ENCODE assay signal across 1 cellular context in the genomic region with DNA sequence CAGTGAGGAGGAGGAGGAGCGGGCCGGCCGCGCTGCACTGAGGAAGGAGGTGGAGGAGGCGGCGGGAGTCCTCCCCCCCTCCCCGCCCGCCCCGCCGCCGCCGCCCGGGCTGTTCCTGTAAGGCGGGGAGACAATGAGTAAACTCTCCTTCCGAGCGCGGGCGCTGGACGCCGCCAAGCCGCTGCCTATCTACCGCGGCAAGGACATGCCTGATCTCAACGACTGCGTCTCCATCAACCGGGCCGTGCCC.
A peak's percentile ranks its signal among the peaks of the same experiment; 100 is the strongest.
TF ChIP-seq lines count a peak whose summit lies in the region.

No MANE protein-coding gene starts in this region.

TF ChIP-seq in HepG2, 621 proteins besides CTCF, POLR2A, EP300 and RAD21 (continued from another document and continues in another):
- no peak for TF ChIP-seq IRF1 (CRISPR knock-in tag; IDR thresholded peaks at IDR 0.05; ENCODE audit: low read depth)
- TF ChIP-seq ZBTB14 (CRISPR knock-in tag; IDR thresholded peaks at IDR 0.05): peak; percentile 47; the same call in 1 of the 2 replicates
- no peak for TF ChIP-seq NFAT5 (CRISPR knock-in tag; IDR thresholded peaks at IDR 0.05)
- TF ChIP-seq RFX5 (IDR thresholded peaks at IDR 0.05; ENCODE audit: low read depth, low read length): no peak
- TF ChIP-seq DNMT3B (CRISPR knock-in tag; conservative IDR thresholded peaks at IDR 0.05): no peak
- TF ChIP-seq, protein P1, sequence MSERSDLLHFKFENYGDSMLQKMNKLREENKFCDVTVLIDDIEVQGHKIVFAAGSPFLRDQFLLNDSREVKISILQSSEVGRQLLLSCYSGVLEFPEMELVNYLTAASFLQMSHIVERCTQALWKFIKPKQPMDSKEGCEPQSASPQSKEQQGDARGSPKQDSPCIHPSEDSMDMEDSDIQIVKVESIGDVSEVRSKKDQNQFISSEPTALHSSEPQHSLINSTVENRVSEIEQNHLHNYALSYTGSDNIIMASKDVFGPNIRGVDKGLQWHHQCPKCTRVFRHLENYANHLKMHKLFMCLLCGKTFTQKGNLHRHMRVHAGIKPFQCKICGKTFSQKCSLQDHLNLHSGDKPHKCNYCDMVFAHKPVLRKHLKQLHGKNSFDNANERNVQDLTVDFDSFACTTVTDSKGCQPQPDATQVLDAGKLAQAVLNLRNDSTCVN (CRISPR knock-in tag; IDR thresholded peaks at IDR 0.05; ENCODE audit: borderline replicate concordance): 0 out of 2 replicates have a peak, but pooled peaks have one; percentile 13
- TF ChIP-seq SMYD3 (CRISPR knock-in tag; IDR thresholded peaks at IDR 0.05): no peak
- peak; percentile 46; the same call in 1 of the 2 replicates for TF ChIP-seq MEF2D (CRISPR knock-in tag; IDR thresholded peaks at IDR 0.05)
- TF ChIP-seq SP2 (CRISPR knock-in tag; IDR thresholded peaks at IDR 0.05): no peak
- TF ChIP-seq CBX1 (IDR thresholded peaks at IDR 0.05; ENCODE audit: low read depth): no peak
- no peak for TF ChIP-seq FOXJ3 (CRISPR knock-in tag; IDR thresholded peaks at IDR 0.05; ENCODE audit: borderline replicate concordance)
- peak; percentile 31; the same call in 1 of the 2 replicates for TF ChIP-seq MYC (CRISPR knock-in tag; IDR thresholded peaks at IDR 0.05; ENCODE audit: borderline replicate concordance)
- TF ChIP-seq ZNF512 (CRISPR knock-in tag; IDR thresholded peaks at IDR 0.05): no peak
- no peak for TF ChIP-seq ARID2 (CRISPR knock-in tag; IDR thresholded peaks at IDR 0.05; ENCODE audit: borderline replicate concordance)
- TF ChIP-seq ZNF484 (CRISPR knock-in tag; IDR thresholded peaks at IDR 0.05; ENCODE audit: borderline replicate concordance, low read depth): no peak
- no peak for TF ChIP-seq ZFAT (CRISPR knock-in tag; conservative IDR thresholded peaks at IDR 0.05)
- TF ChIP-seq DMAP1 (CRISPR knock-in tag; IDR thresholded peaks at IDR 0.05): peak; percentile 82; the same call in 1 of the 2 replicates
- TF ChIP-seq KDM5A (IDR thresholded peaks at IDR 0.05; ENCODE audit: borderline replicate concordance, low read length): no peak; the same call in 1 of the 2 replicates
- TF ChIP-seq ZNF30 (CRISPR knock-in tag; IDR thresholded peaks at IDR 0.05): no peak; the same call in 1 of the 2 replicates
- TF ChIP-seq SRF (IDR thresholded peaks at IDR 0.05; ENCODE audit: low read depth, low read length): no peak
- no peak for TF ChIP-seq RNF219 (CRISPR knock-in tag; IDR thresholded peaks at IDR 0.05)
- TF ChIP-seq ZNF383 (CRISPR knock-in tag; IDR thresholded peaks at IDR 0.05; ENCODE audit: borderline replicate concordance): no peak
- TF ChIP-seq MED13 (CRISPR knock-in tag; IDR thresholded peaks at IDR 0.05): no peak
- TF ChIP-seq, protein P2, sequence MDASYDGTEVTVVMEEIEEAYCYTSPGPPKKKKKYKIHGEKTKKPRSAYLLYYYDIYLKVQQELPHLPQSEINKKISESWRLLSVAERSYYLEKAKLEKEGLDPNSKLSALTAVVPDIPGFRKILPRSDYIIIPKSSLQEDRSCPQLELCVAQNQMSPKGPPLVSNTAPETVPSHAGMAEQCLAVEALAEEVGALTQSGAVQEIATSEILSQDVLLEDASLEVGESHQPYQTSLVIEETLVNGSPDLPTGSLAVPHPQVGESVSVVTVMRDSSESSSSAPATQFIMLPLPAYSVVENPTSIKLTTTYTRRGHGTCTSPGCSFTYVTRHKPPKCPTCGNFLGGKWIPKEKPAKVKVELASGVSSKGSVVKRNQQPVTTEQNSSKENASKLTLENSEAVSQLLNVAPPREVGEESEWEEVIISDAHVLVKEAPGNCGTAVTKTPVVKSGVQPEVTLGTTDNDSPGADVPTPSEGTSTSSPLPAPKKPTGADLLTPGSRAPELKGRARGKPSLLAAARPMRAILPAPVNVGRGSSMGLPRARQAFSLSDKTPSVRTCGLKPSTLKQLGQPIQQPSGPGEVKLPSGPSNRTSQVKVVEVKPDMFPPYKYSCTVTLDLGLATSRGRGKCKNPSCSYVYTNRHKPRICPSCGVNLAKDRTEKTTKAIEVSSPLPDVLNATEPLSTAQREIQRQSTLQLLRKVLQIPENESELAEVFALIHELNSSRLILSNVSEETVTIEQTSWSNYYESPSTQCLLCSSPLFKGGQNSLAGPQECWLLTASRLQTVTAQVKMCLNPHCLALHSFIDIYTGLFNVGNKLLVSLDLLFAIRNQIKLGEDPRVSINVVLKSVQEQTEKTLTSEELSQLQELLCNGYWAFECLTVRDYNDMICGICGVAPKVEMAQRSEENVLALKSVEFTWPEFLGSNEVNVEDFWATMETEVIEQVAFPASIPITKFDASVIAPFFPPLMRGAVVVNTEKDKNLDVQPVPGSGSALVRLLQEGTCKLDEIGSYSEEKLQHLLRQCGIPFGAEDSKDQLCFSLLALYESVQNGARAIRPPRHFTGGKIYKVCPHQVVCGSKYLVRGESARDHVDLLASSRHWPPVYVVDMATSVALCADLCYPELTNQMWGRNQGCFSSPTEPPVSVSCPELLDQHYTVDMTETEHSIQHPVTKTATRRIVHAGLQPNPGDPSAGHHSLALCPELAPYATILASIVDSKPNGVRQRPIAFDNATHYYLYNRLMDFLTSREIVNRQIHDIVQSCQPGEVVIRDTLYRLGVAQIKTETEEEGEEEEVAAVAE (CRISPR knock-in tag; IDR thresholded peaks at IDR 0.05; ENCODE audit: borderline replicate concordance): no peak
- no peak for TF ChIP-seq KDM5B (CRISPR knock-in tag; IDR thresholded peaks at IDR 0.05; ENCODE audit: borderline replicate concordance)
- TF ChIP-seq MYNN (CRISPR knock-in tag; IDR thresholded peaks at IDR 0.05; ENCODE audit: low read depth): no peak; the same call in 1 of the 2 replicates
- TF ChIP-seq ZFP37 (CRISPR knock-in tag; IDR thresholded peaks at IDR 0.05; ENCODE audit: borderline replicate concordance): no peak
- no peak for TF ChIP-seq ZNF333 (CRISPR knock-in tag; IDR thresholded peaks at IDR 0.05; ENCODE audit: borderline replicate concordance)
- TF ChIP-seq ZNF629 (CRISPR knock-in tag; conservative IDR thresholded peaks at IDR 0.05): no peak
- TF ChIP-seq, protein P3, sequence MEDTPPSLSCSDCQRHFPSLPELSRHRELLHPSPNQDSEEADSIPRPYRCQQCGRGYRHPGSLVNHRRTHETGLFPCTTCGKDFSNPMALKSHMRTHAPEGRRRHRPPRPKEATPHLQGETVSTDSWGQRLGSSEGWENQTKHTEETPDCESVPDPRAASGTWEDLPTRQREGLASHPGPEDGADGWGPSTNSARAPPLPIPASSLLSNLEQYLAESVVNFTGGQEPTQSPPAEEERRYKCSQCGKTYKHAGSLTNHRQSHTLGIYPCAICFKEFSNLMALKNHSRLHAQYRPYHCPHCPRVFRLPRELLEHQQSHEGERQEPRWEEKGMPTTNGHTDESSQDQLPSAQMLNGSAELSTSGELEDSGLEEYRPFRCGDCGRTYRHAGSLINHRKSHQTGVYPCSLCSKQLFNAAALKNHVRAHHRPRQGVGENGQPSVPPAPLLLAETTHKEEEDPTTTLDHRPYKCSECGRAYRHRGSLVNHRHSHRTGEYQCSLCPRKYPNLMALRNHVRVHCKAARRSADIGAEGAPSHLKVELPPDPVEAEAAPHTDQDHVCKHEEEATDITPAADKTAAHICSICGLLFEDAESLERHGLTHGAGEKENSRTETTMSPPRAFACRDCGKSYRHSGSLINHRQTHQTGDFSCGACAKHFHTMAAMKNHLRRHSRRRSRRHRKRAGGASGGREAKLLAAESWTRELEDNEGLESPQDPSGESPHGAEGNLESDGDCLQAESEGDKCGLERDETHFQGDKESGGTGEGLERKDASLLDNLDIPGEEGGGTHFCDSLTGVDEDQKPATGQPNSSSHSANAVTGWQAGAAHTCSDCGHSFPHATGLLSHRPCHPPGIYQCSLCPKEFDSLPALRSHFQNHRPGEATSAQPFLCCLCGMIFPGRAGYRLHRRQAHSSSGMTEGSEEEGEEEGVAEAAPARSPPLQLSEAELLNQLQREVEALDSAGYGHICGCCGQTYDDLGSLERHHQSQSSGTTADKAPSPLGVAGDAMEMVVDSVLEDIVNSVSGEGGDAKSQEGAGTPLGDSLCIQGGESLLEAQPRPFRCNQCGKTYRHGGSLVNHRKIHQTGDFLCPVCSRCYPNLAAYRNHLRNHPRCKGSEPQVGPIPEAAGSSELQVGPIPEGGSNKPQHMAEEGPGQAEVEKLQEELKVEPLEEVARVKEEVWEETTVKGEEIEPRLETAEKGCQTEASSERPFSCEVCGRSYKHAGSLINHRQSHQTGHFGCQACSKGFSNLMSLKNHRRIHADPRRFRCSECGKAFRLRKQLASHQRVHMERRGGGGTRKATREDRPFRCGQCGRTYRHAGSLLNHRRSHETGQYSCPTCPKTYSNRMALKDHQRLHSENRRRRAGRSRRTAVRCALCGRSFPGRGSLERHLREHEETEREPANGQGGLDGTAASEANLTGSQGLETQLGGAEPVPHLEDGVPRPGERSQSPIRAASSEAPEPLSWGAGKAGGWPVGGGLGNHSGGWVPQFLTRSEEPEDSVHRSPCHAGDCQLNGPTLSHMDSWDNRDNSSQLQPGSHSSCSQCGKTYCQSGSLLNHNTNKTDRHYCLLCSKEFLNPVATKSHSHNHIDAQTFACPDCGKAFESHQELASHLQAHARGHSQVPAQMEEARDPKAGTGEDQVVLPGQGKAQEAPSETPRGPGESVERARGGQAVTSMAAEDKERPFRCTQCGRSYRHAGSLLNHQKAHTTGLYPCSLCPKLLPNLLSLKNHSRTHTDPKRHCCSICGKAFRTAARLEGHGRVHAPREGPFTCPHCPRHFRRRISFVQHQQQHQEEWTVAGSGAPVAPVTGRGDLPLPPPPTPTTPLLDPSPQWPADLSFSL (CRISPR knock-in tag; IDR thresholded peaks at IDR 0.05): no peak
- no peak for TF ChIP-seq XBP1 (CRISPR knock-in tag; IDR thresholded peaks at IDR 0.05)
- TF ChIP-seq KDM6A (CRISPR knock-in tag; IDR thresholded peaks at IDR 0.05; ENCODE audit: low read depth): no peak
